17 cellular contexts compared by ENCODE assay signal in genomic region chr13:98413796-98414195, GRCh38.
"Had no signal": no experiment of that assay in that cellular context is flagged by ENCODE, and none has a peak within 500 bp of the region (broad histone marks: within the 10 kb centered on the region; RNA-seq: fewer than 3 reads in every experiment).

No MANE protein-coding gene starts in this region.

- H3K27ac Mint-ChIP-seq: activated CD4-positive, alpha-beta T cell treated with anti-CD3 and anti-CD28 coated beads, Interleukin-2, amount 10 ng/mL, durations not matched to agents 24 days and 14 days; activated naive CD8-positive, alpha-beta T cell; brain; effector memory CD8-positive, alpha-beta T cell; memory B cell; nephron; stimulated activated naive CD8-positive, alpha-beta T cell treated with anti-CD3 and anti-CD28 coated beads, Interleukin-15, amount 100 ng/mL, for 72 hours had no signal

- H2AFZ ChIP-seq: hepatocyte had no signal

- H3K79me2 ChIP-seq: hepatocyte had no signal

- H3K4me3 Mint-ChIP-seq: activated CD4-positive, alpha-beta T cell treated with anti-CD3 and anti-CD28 coated beads, Interleukin-2, amount 10 ng/mL, durations not matched to agents 24 days and 14 days; activated naive CD8-positive, alpha-beta T cell; brain; central memory CD8-positive, alpha-beta T cell; effector memory CD8-positive, alpha-beta T cell; memory B cell; nephron; stimulated activated naive CD8-positive, alpha-beta T cell treated with anti-CD3 and anti-CD28 coated beads, Interleukin-15, amount 100 ng/mL, for 72 hours had no signal

- H3K27me3 Mint-ChIP-seq: activated naive CD8-positive, alpha-beta T cell; brain; stimulated activated naive CD8-positive, alpha-beta T cell treated with anti-CD3 and anti-CD28 coated beads, Interleukin-15, amount 100 ng/mL, for 72 hours had no signal

- H3K4me3 ChIP-seq: hepatocyte, left ventricle myocardium inferior, testis had no signal

- H3K9me3 ChIP-seq: left ventricle myocardium inferior, testis had no signal

- H3K36me3 Mint-ChIP-seq: activated naive CD8-positive, alpha-beta T cell had no signal

- H3K9me3 Mint-ChIP-seq: activated CD4-positive, alpha-beta T cell treated with anti-CD3 and anti-CD28 coated beads, Interleukin-2, amount 10 ng/mL, durations not matched to agents 24 days and 14 days had no signal

- ATAC-seq: effector memory CD8-positive, alpha-beta T cell; stimulated activated naive CD8-positive, alpha-beta T cell treated with anti-CD3 and anti-CD28 coated beads, Interleukin-15, amount 100 ng/mL, for 72 hours had no signal

- H3K27me3 ChIP-seq: hepatocyte, testis had no signal

- DNase-seq: activated CD4-positive, alpha-beta T cell treated with anti-CD3 and anti-CD28 coated beads, Interleukin-2, amount 10 ng/mL, durations not matched to agents 24 days and 14 days; activated effector memory CD4-positive, alpha-beta T cell treated with Interleukin-2 at 50 U/mL for 16 hours; activated T-cell treated with anti-CD3 and anti-CD28 coated beads, Interleukin-2, amount 50 U/mL, for 1 hour; amygdala; effector memory CD8-positive, alpha-beta T cell; kidney; left ventricle myocardium inferior; stimulated activated CD4-positive, alpha-beta T cell treated with anti-CD3 and anti-CD28 coated beads, Interleukin-4, amount 100 ng/mL, for 1 hour; stimulated activated naive CD8-positive, alpha-beta T cell treated with anti-CD3 and anti-CD28 coated beads, Interleukin-15, amount 100 ng/mL, for 72 hours; T-helper 9 cell; testis had no signal

- H3K4me2 ChIP-seq: hepatocyte had no signal

- H3K4me1 ChIP-seq: left ventricle myocardium inferior, testis had no signal

- H3K27ac ChIP-seq: hepatocyte, left ventricle myocardium inferior, testis had no signal
